8 cellular contexts compared by ENCODE assay signal in the genomic region with DNA sequence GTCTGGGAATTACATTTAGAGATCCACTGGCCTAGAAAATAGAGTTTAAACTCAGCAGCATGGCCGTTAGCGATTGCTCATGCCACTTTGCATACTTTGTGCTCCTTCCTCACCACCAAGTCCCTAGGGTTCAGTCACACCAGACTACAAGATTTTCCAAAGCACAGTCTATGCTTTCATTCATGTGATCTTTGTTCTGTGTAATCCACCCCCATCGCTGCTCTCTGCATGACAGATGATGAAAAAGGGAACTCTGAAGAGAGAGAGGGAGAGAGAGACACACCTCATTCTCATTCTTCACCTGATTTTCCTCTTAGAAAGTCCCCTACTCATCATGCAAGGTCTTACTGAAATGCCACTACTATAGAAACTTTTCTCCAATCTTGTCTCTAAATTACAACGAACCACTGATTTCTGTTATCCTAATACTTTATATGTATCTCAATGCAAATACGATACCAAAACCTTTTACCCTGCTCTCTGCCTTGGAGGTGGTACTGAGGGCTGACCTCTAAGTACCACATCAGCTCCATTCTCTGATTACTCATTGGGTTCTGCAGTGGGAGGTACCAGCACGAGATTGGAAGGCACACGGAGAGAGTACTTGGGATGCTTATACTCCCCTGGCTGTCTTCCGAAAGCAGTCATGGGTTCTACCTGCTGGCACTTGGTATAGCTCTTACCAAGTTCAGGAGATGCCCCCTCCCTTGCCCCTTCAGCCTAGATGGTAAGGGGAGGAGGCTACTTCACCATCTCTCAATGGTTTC. TPM values are rescaled to one million over a fixed set of nuclear protein-coding genes. Genes with fewer than 3 reads are reported as not detected.
A peak's percentile ranks its signal among the peaks of the same experiment; 100 is the strongest.
DNase-seq lines count a peak whose midpoint lies in the region; ATAC-seq and TF ChIP-seq lines count a peak whose summit lies in the region.

No MANE protein-coding gene starts in this region.

- no peaks in the 10 kb centered on the region for H3K79me2 ChIP-seq in DOHH2 (ENCODE audit: control insufficient read depth, low read length)

- H3K9me2 ChIP-seq in DOHH2 (replicated peaks; ENCODE audit: control insufficient read depth, low read length), result no peaks in the 10 kb centered on the region

- peaks cover 5% of the 10 kb centered on the region; the same call in 1 of the 2 replicates for H3K27me3 ChIP-seq in DOHH2 (ENCODE audit: control insufficient read depth, low read length)
- H3K27me3 ChIP-seq in colonic mucosa, result no peaks in the 10 kb centered on the region

- peaks cover 11% of the 10 kb centered on the region for H3F3A ChIP-seq in DOHH2 (ENCODE audit: control insufficient read depth, insufficient read depth)

- ATAC-seq in GM19463 (IDR thresholded peaks at IDR 0.05; ENCODE audit: unreplicated experiment) (peak; percentile 80), HG03442 (IDR thresholded peaks at IDR 0.05; ENCODE audit: unreplicated experiment) (peak; percentile 80)

- peak; percentile 39 for DNase-seq in activated naive CD8-positive, alpha-beta T cell treated with anti-CD3 and anti-CD28 coated beads, Interleukin-2, amount 50 U/mL, for 16 hours (ENCODE audit: low read depth, low spot score)
- DNase-seq in cerebellar nuclear complex (lab: John Stamatoyannopoulos, UW) (no peak), hippocampal formation (lab: John Stamatoyannopoulos, UW) (no peak), colonic mucosa (no peak), ureter (ENCODE audit: low spot score) (no peak)

- H3K9me3 ChIP-seq in DOHH2 (ENCODE audit: control insufficient read depth, insufficient read depth, low read length) (peaks cover 4% of the 10 kb centered on the region), colonic mucosa (no peaks in the 10 kb centered on the region)

- no peak overlapping the region for H3K9ac ChIP-seq in colonic mucosa (ENCODE audit: low read depth in 2 of 2, low read length in 2 of 2)

- peaks cover 52% of the 10 kb centered on the region for H3K4me1 ChIP-seq in DOHH2 (ENCODE audit: control insufficient read depth, low read length)
- H3K4me1 ChIP-seq in colonic mucosa, result no peaks in the 10 kb centered on the region

- H3K36me3 ChIP-seq in DOHH2 (ENCODE audit: control insufficient read depth, low read length) (no peaks in the 10 kb centered on the region), colonic mucosa (peaks cover 5% of the 10 kb centered on the region)

- peak overlapping the region; percentile 56 for H3K4me2 ChIP-seq in DOHH2 (ENCODE audit: low read length)

- H4K20me1 ChIP-seq in DOHH2 (ENCODE audit: control insufficient read depth, insufficient read depth, low read depth, low read length), result no peaks in the 10 kb centered on the region

- intact Hi-C loops in colonic mucosa (cut with DNase I), result no loop called here

- H3K4me3 ChIP-seq in DOHH2 (ENCODE audit: low read length), result peak overlapping the region; percentile 43
- no peak overlapping the region for H3K4me3 ChIP-seq in colonic mucosa

- TF ChIP-seq CTCF in DOHH2 (IDR thresholded peaks at IDR 0.05; ENCODE audit: low read depth, low read length, poor library complexity, severe bottlenecking) (no peak), colonic mucosa (IDR thresholded peaks at IDR 0.05) (no peak)

- H3K27ac ChIP-seq in DOHH2 (ENCODE audit: low read depth, low read length) (no peak overlapping the region), colonic mucosa (no peak overlapping the region)

RNA-seq across cellular contexts. Expression of a gene that starts 1.1 kb away (rescaled TPM):
- total RNA-seq in colonic mucosa (1 to 10 TPM in 1 of 2 donors, under 1 TPM in 1; 0.74 to 1.1 TPM), ureter (3.9 TPM)

RNA-seq across cellular contexts. Expression of a gene that starts 12.2 kb away (rescaled TPM):
- 10 to 100 TPM; 44.0 to 46.4 TPM for total RNA-seq in colonic mucosa
- 42.1 TPM for total RNA-seq in ureter

RNA-seq across cellular contexts. Expression of a gene that starts 12.3 kb away (rescaled TPM):
- 10 to 100 TPM; 20.2 to 28.0 TPM for total RNA-seq in colonic mucosa
- 33.9 TPM for total RNA-seq in ureter
